ENCODE assay signal across 8 cellular contexts in genomic region chr9:128723866-128724743, GRCh38. TPM values are rescaled to one million over a fixed set of nuclear protein-coding genes. Genes with fewer than 3 reads are reported as not detected.
DNase-seq lines count a peak whose midpoint lies in the region; ATAC-seq and TF ChIP-seq lines count a peak whose summit lies in the region.

A gene with protein sequence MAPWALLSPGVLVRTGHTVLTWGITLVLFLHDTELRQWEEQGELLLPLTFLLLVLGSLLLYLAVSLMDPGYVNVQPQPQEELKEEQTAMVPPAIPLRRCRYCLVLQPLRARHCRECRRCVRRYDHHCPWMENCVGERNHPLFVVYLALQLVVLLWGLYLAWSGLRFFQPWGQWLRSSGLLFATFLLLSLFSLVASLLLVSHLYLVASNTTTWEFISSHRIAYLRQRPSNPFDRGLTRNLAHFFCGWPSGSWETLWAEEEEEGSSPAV (minus strand): TSS chr9:128724127. CDS start chr9:128724093, 34 bp downstream.

- DNase-seq in GM10248 (ENCODE audit: extremely low spot score) (peak; percentile 100), NCI-H1105 (lab: John Stamatoyannopoulos, UW) (peak; percentile 98), SKM-1 treated with dmso at 0.1 percent for 144 hours (lab: John Stamatoyannopoulos, UW; ENCODE audit: unreplicated experiment) (peak; percentile 98), glutamatergic neuron (peak; percentile 88), osteoblast (ENCODE audit: insufficient read length, low spot score, missing footprints) (peak; percentile 100), thoracic aorta (ENCODE audit: low spot score) (peak; percentile 92)

- H3K9me3 Mint-ChIP-seq in activated naive CD8-positive, alpha-beta T cell (ENCODE audit: low read depth) = no peaks in the 10 kb centered on the region
- H3K9me3 Mint-ChIP-seq in glutamatergic neuron (ENCODE audit: unreplicated experiment) = peaks cover 4% of the 10 kb centered on the region

- no peaks in the 10 kb centered on the region for H3K79me2 ChIP-seq in osteoblast (ENCODE audit: insufficient read depth, low read length)

- no peaks in the 10 kb centered on the region for H3K27me3 Mint-ChIP-seq in activated naive CD8-positive, alpha-beta T cell
- H3K27me3 Mint-ChIP-seq in glutamatergic neuron (ENCODE audit: unreplicated experiment) = peaks cover 7% of the 10 kb centered on the region

- peaks cover 28% of the 10 kb centered on the region for H3K4me1 Mint-ChIP-seq in activated naive CD8-positive, alpha-beta T cell (ENCODE audit: low read depth)
- H3K4me1 Mint-ChIP-seq in glutamatergic neuron (ENCODE audit: low read depth, unreplicated experiment) = peaks cover under 1% of the 10 kb centered on the region

- TF ChIP-seq CTCF in GM10248 (IDR thresholded peaks at IDR 0.05; ENCODE audit: control extremely low read depth, extremely low read depth, low read depth, missing control alignments) (no peak), glutamatergic neuron (IDR thresholded peaks at IDR 0.05; ENCODE audit: partially characterized antibody, unreplicated experiment) (no peak), osteoblast (IDR thresholded peaks at IDR 0.05; ENCODE audit: extremely low read depth, low read depth, low read length) (no peak), thoracic aorta (IDR thresholded peaks at IDR 0.05) (no peak)

- peaks cover 8% of the 10 kb centered on the region for H3K4me1 ChIP-seq in osteoblast (ENCODE audit: insufficient read depth, low read length)
- peaks cover 0 to 18% of the 10 kb centered on the region in 2 donors for H3K4me1 ChIP-seq in thoracic aorta (ENCODE audit: control insufficient read depth in 1 of 2, low read depth in 2 of 2)

- peak; percentile 96 for ATAC-seq in HG02623 (IDR thresholded peaks at IDR 0.05; ENCODE audit: unreplicated experiment)
- ATAC-seq in thoracic aorta (ENCODE audit: insufficient number of reproducible peaks, low FRiP score, low read depth) = peak; percentile 78

- H3K4me3 Mint-ChIP-seq in activated naive CD8-positive, alpha-beta T cell = peak within 1 kb of the TSS; percentile 92
- peak within 1 kb of the TSS; percentile 89 for H3K4me3 Mint-ChIP-seq in glutamatergic neuron (ENCODE audit: unreplicated experiment)

- peak within 1 kb of the TSS; percentile 90 for H3K27ac Mint-ChIP-seq in activated naive CD8-positive, alpha-beta T cell
- H3K27ac Mint-ChIP-seq in glutamatergic neuron (ENCODE audit: unreplicated experiment) = peak within 1 kb of the TSS; percentile 78

- H3K9me3 ChIP-seq in osteoblast (ENCODE audit: low read depth, low read length) (no peaks in the 10 kb centered on the region), thoracic aorta (no peaks in the 10 kb centered on the region)

- H3K4me2 ChIP-seq in osteoblast (ENCODE audit: insufficient read depth, low read length) = peak within 1 kb of the TSS; percentile 94

- H3K27ac ChIP-seq in osteoblast (ENCODE audit: low read depth, low read length) = no peak within 1 kb of the TSS
- H3K27ac ChIP-seq in thoracic aorta = peak within 1 kb of the TSS; percentile 70 to 79

- no peaks in the 10 kb centered on the region for H3K36me3 ChIP-seq in osteoblast (ENCODE audit: insufficient read depth, low read length)
- no peaks in the 10 kb centered on the region for H3K36me3 ChIP-seq in thoracic aorta

- H3K4me3 ChIP-seq in osteoblast (ENCODE audit: insufficient read depth, low read length) = peak within 1 kb of the TSS; percentile 78
- H3K4me3 ChIP-seq in thoracic aorta = peak within 1 kb of the TSS; percentile 76

- POLR2A ChIA-PET in GM10248 (lab: Yijun Ruan, JAX) = interaction anchor here (0.5 to 1.3 kb wide), 7 partner anchors 8 to 394 kb away, joined by 3 to 5 read pairs (median 4); partner anchors contain the start of gene SPTAN1

- no peaks in the 10 kb centered on the region for H3K27me3 ChIP-seq in osteoblast (ENCODE audit: insufficient read depth, low read length)
- no peaks in the 10 kb centered on the region for H3K27me3 ChIP-seq in thoracic aorta (replicated peaks; ENCODE audit: insufficient read depth)

- CTCF ChIA-PET in GM10248 (lab: Yijun Ruan, JAX) = interaction anchor here (1.0 to 1.7 kb wide), 4 partner anchors 9 to 205 kb away, joined by 3 to 8 read pairs (median 5); partner anchors contain the start of genes ENDOG and SPOUT1

- no peaks in the 10 kb centered on the region for H4K20me1 ChIP-seq in osteoblast (ENCODE audit: insufficient read depth, low read length)

- peak within 1 kb of the TSS; percentile 60 for H2AFZ ChIP-seq in osteoblast (ENCODE audit: low read length)

- H3K36me3 Mint-ChIP-seq in activated naive CD8-positive, alpha-beta T cell = no peaks in the 10 kb centered on the region
- H3K36me3 Mint-ChIP-seq in glutamatergic neuron (ENCODE audit: unreplicated experiment) = no peaks in the 10 kb centered on the region

RNA-seq across cellular contexts. Expression of the gene that starts here (rescaled TPM):
- total RNA-seq in glutamatergic neuron (ENCODE audit: unreplicated experiment) = 18.2 TPM
- 32.7 and 35.1 TPM in 2 replicates for total RNA-seq in osteoblast
- 10 to 100 TPM; 37.0 to 70.3 TPM for total RNA-seq in thoracic aorta
